Comparison of ENCODE assay signal across 9 cellular contexts in the genomic region with DNA sequence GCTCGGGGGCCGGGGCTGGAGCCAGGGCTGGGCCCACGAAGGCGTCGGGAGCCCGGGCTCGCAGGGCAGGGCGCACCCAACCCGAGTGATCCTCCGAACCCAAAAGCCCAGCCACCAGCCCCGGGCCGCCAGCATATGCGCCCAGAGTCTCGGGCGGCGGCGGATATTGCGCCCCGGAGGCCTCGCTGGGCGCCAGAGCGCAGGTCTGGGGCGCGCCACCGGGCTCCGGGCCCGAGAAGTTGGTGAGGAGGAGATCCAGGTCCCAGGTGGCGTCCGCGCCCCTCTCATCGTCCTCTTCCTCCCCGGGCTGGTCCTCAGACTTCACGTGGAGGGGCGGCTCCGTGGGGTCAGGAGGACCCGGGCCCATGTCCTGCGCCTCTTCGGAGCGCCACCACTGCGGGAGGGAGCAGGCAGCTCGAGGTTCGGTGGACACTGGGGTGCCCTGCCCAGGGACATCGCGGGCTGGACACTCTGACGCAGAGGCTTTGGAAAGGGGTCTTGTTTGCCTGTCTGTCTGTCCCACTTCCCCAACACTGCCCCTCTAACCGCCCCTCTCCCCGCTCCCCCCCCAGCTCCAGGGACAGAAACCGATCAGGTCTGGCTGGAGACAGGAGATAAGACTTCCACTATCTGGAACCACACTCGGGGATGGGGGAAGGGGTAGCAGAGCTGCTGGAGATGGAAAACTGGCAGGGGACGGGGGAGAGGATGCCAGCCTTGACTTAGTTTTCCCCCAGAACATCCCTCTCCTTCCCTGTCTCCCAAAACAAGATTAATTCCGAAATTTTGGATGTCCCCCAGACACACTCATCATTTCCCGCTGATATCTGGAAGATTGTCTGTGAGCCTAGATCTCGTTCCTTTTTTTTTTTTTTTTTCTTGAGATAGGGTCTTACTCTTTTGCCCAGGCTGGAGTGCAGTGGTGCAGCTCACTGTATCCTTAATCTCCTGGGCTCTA. TPM values are rescaled to one million over a fixed set of nuclear protein-coding genes. Genes with fewer than 3 reads are reported as not detected.
DNase-seq lines count a peak whose midpoint lies in the region; ATAC-seq and TF ChIP-seq lines count a peak whose summit lies in the region.
"Had no signal": no experiment of that assay in that cellular context is flagged by ENCODE, and none has a peak within 500 bp of the region (broad histone marks: within the 10 kb centered on the region; RNA-seq: fewer than 3 reads in every experiment).

No MANE protein-coding gene starts in this region.

- H3K9me3 Mint-ChIP-seq in activated naive CD4-positive, alpha-beta T cell treated with anti-CD3 and anti-CD28 coated beads, Interleukin-2, amount 50 U/mL, for 24 hours, result no peaks in the 10 kb centered on the region
- H3K9me3 Mint-ChIP-seq in activated naive CD8-positive, alpha-beta T cell treated with anti-CD3 and anti-CD28 coated beads, Interleukin-2, amount 10 ng/mL, durations not matched to agents 7 days and 5 days, result peaks cover 2% of the 10 kb centered on the region

- H3K27me3 Mint-ChIP-seq in activated naive CD4-positive, alpha-beta T cell treated with anti-CD3 and anti-CD28 coated beads, Interleukin-2, amount 50 U/mL, for 24 hours, result no peaks in the 10 kb centered on the region
- peaks cover 4% of the 10 kb centered on the region for H3K27me3 Mint-ChIP-seq in activated naive CD8-positive, alpha-beta T cell treated with anti-CD3 and anti-CD28 coated beads, Interleukin-2, amount 10 ng/mL, durations not matched to agents 7 days and 5 days

- POLR2A ChIA-PET in activated naive CD8-positive, alpha-beta T cell treated with anti-CD3 and anti-CD28 coated beads, Interleukin-2, amount 10 ng/mL, durations not matched to agents 7 days and 5 days (lab: Charles Lee), result interaction anchor here (0.6 to 2.5 kb wide), 18 partner anchors 9 to 231 kb away, joined by 3 to 23 read pairs (median 4); a partner anchor contains a TSS

- peaks cover 0 to 18% (median 0%) of the 10 kb centered on the region in 4 donors for H3K4me1 ChIP-seq in right lobe of liver
- H3K4me1 ChIP-seq in upper lobe of right lung, result peaks cover 9% of the 10 kb centered on the region

- H3K27me3 ChIP-seq in right lobe of liver (no peaks in the 10 kb centered on the region), upper lobe of right lung (peaks cover 12% of the 10 kb centered on the region)

- H3K27ac ChIP-seq in right lobe of liver (peak overlapping the region in 1 of 3 donors; percentile 13), upper lobe of right lung (no peak overlapping the region)

- WGBS in right lobe of liver (ENCODE audit: insufficient coverage, low coverage, low lambda C conversion rate, missing lambda C conversion rate), result 51% methylated on average over 6 of the region's 53 CpGs

- H3K9me3 ChIP-seq in right lobe of liver (peaks cover 0 to 5% (median 0%) of the 10 kb centered on the region in 4 donors), upper lobe of right lung (no peaks in the 10 kb centered on the region)

- peak overlapping the region; percentile 59 for H3K4me3 Mint-ChIP-seq in activated naive CD4-positive, alpha-beta T cell treated with anti-CD3 and anti-CD28 coated beads, Interleukin-2, amount 50 U/mL, for 24 hours
- H3K4me3 Mint-ChIP-seq in activated naive CD8-positive, alpha-beta T cell treated with anti-CD3 and anti-CD28 coated beads, Interleukin-2, amount 10 ng/mL, durations not matched to agents 7 days and 5 days, result peak overlapping the region; percentile 47

- H3K4me1 Mint-ChIP-seq in activated naive CD4-positive, alpha-beta T cell treated with anti-CD3 and anti-CD28 coated beads, Interleukin-2, amount 50 U/mL, for 24 hours, result peaks cover 21% of the 10 kb centered on the region
- H3K4me1 Mint-ChIP-seq in activated naive CD8-positive, alpha-beta T cell treated with anti-CD3 and anti-CD28 coated beads, Interleukin-2, amount 10 ng/mL, durations not matched to agents 7 days and 5 days, result peaks cover 27% of the 10 kb centered on the region

- no peak for DNase-seq in activated naive CD4-positive, alpha-beta T cell (lab: John Stamatoyannopoulos, UW)
- no peak for DNase-seq in activated naive CD8-positive, alpha-beta T cell treated with anti-CD3 and anti-CD28 coated beads, Interleukin-2, amount 10 ng/mL, durations not matched to agents 7 days and 5 days
- DNase-seq in right lobe of liver, result peak in 1 of 3 donors; percentile 63
- DNase-seq in upper lobe of right lung, result no peak
- DNase-seq in UCSD-AML1 (lab: John Stamatoyannopoulos, UW; ENCODE audit: unreplicated experiment), result no peak
- DNase-seq in COLO668 (lab: John Stamatoyannopoulos, UW; ENCODE audit: unreplicated experiment), result no peak

- TF ChIP-seq POLR2A in right lobe of liver (IDR thresholded peaks at IDR 0.05), result no peak

- no peak for ATAC-seq in activated naive CD8-positive, alpha-beta T cell treated with anti-CD3 and anti-CD28 coated beads, Interleukin-2, amount 10 ng/mL, durations not matched to agents 7 days and 5 days (ENCODE audit: low read depth)
- no peak for ATAC-seq in right lobe of liver
- no peak for ATAC-seq in upper lobe of right lung
- no peak for ATAC-seq in GM19463 (IDR thresholded peaks at IDR 0.05; ENCODE audit: unreplicated experiment)

- no peak overlapping the region for H3K27ac Mint-ChIP-seq in activated naive CD4-positive, alpha-beta T cell treated with anti-CD3 and anti-CD28 coated beads, Interleukin-2, amount 50 U/mL, for 24 hours
- no peak overlapping the region for H3K27ac Mint-ChIP-seq in activated naive CD8-positive, alpha-beta T cell treated with anti-CD3 and anti-CD28 coated beads, Interleukin-2, amount 10 ng/mL, durations not matched to agents 7 days and 5 days

- H3K36me3 Mint-ChIP-seq in activated naive CD4-positive, alpha-beta T cell treated with anti-CD3 and anti-CD28 coated beads, Interleukin-2, amount 50 U/mL, for 24 hours, result peaks cover 1% of the 10 kb centered on the region
- H3K36me3 Mint-ChIP-seq in activated naive CD8-positive, alpha-beta T cell treated with anti-CD3 and anti-CD28 coated beads, Interleukin-2, amount 10 ng/mL, durations not matched to agents 7 days and 5 days, result peaks cover 3% of the 10 kb centered on the region

- intact Hi-C loops in right lobe of liver (cut with DNase I) (loop anchor here in 1 of 2 donors (10.0 kb wide), 1 partner anchor 49 kb away; a partner anchor contains a TSS), upper lobe of right lung (cut with DNase I) (no loop called here)

- no peaks in the 10 kb centered on the region for H3K36me3 ChIP-seq in right lobe of liver
- no peaks in the 10 kb centered on the region for H3K36me3 ChIP-seq in upper lobe of right lung

- TF ChIP-seq CTCF in right lobe of liver (IDR thresholded peaks at IDR 0.05), result no peak
- TF ChIP-seq CTCF in upper lobe of right lung (IDR thresholded peaks at IDR 0.05), result no peak

- H3K4me3 ChIP-seq in right lobe of liver (peak overlapping the region; percentile 18 to 51 (median 22)), upper lobe of right lung (peak overlapping the region; percentile 44)

RNA-seq across cellular contexts. Expression of a gene that starts 1.0 kb away (rescaled TPM):
- under 1 TPM in 1 of 2 experiments, not detected in 1; 0.19 TPM for total RNA-seq in activated naive CD8-positive, alpha-beta T cell treated with anti-CD3 and anti-CD28 coated beads, Interleukin-2, amount 10 ng/mL, durations not matched to agents 7 days and 5 days
- 1 to 10 TPM in 1 of 6 experiments, under 1 TPM in 2, not detected in 3; 0.32 to 1.7 (median 0.44) TPM for total RNA-seq in right lobe of liver
- total RNA-seq in upper lobe of right lung, result not detected
- total RNA-seq: lung microvascular endothelial cell had no signal

RNA-seq across cellular contexts. Expression of a gene that starts 4.8 kb away (rescaled TPM):
- total RNA-seq in activated naive CD8-positive, alpha-beta T cell treated with anti-CD3 and anti-CD28 coated beads, Interleukin-2, amount 10 ng/mL, durations not matched to agents 7 days and 5 days, result 10 to 100 TPM; 29.0 to 30.4 TPM
- total RNA-seq in right lobe of liver, result 10 to 100 TPM; 18.2 to 36.3 (median 26.8) TPM
- total RNA-seq in upper lobe of right lung, result 61.0 TPM

RNA-seq across cellular contexts. Expression of a gene that starts 4.9 kb away (rescaled TPM):
- 10 to 100 TPM; 39.7 to 43.4 TPM for total RNA-seq in activated naive CD8-positive, alpha-beta T cell treated with anti-CD3 and anti-CD28 coated beads, Interleukin-2, amount 10 ng/mL, durations not matched to agents 7 days and 5 days
- total RNA-seq in right lobe of liver, result 100 to 1,000 TPM in 1 of 6 experiments, 10 to 100 TPM in 5; 42.2 to 119 (median 59.5) TPM
- 21.0 TPM for total RNA-seq in upper lobe of right lung

RNA-seq across cellular contexts. Expression of a gene that starts 33.1 kb away (rescaled TPM):
- 1 to 10 TPM; 3.6 to 4.4 TPM for total RNA-seq in activated naive CD8-positive, alpha-beta T cell treated with anti-CD3 and anti-CD28 coated beads, Interleukin-2, amount 10 ng/mL, durations not matched to agents 7 days and 5 days
- total RNA-seq in right lobe of liver, result under 1 TPM in 1 of 6 experiments, not detected in 5; 0.18 TPM
- not detected for total RNA-seq in upper lobe of right lung

RNA-seq across cellular contexts. Expression of a gene that starts 47.5 kb away (rescaled TPM):
- 10 to 100 TPM; 69.2 to 73.3 TPM for total RNA-seq in activated naive CD8-positive, alpha-beta T cell treated with anti-CD3 and anti-CD28 coated beads, Interleukin-2, amount 10 ng/mL, durations not matched to agents 7 days and 5 days
- total RNA-seq in right lobe of liver (10 to 100 TPM; 22.9 to 46.2 (median 29.0) TPM), upper lobe of right lung (39.5 TPM)
